Comparison of ENCODE assay signal across 16 cellular contexts in the genomic region with DNA sequence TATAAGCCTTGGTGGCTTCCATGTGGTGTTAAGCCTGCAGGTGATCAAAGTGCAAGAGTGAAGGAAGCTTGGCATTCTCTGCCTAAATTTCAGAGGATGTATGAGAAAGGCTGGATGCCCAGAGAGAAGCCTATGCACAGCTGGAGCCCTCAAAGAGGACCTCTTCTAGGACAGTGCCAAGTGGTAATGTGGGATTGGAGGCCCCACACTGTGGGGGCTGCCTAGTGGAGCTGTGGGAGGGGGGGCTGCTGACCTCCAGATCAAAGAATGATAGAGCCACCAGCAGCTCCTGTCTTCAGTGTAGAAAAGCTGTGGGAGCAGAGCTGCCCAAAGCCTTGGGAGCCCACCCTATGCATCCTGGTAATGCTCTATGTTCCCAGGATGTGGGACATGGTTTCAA.
"Had no signal": no experiment of that assay in that cellular context is flagged by ENCODE, and none has a peak within 500 bp of the region (broad histone marks: within the 10 kb centered on the region; RNA-seq: fewer than 3 reads in every experiment).

No MANE protein-coding gene starts in this region.

- H3K4me1 Mint-ChIP-seq: activated CD8-positive, alpha-beta memory T cell treated with anti-CD3 and anti-CD28 coated beads, Interleukin-2, amount 10 ng/mL, durations not matched to agents 7 days and 5 days; activated naive CD4-positive, alpha-beta T cell treated with anti-CD3 and anti-CD28 coated beads, Interleukin-2, amount 50 U/mL, for 24 hours; stimulated activated naive CD8-positive, alpha-beta T cell treated with anti-CD3 and anti-CD28 coated beads, Interleukin-15, amount 100 ng/mL, for 72 hours had no signal

- FAIRE-seq: frontal cortex, islet of Langerhans had no signal

- ATAC-seq: activated CD8-positive, alpha-beta memory T cell treated with anti-CD3 and anti-CD28 coated beads, Interleukin-2, amount 10 ng/mL, durations not matched to agents 7 days and 5 days; left lung; stimulated activated naive CD8-positive, alpha-beta T cell treated with anti-CD3 and anti-CD28 coated beads, Interleukin-15, amount 100 ng/mL, for 72 hours had no signal

- H3K27ac ChIP-seq: dorsolateral prefrontal cortex, heart left ventricle, left lung, thoracic aorta, uterus had no signal

- H3K4me3 ChIP-seq: dorsolateral prefrontal cortex, heart left ventricle, left lung, thoracic aorta, uterus had no signal

- DNase-seq: activated CD8-positive, alpha-beta memory T cell treated with anti-CD3 and anti-CD28 coated beads, Interleukin-2, amount 10 ng/mL, durations not matched to agents 7 days and 5 days; activated effector memory CD4-positive, alpha-beta T cell treated with Interleukin-2 at 50 U/mL for 16 hours; activated T-cell treated with anti-CD3 and anti-CD28 coated beads, Interleukin-2, amount 50 U/mL, for 24 hours; amniotic stem cell; dorsolateral prefrontal cortex; heart left ventricle; mesenchymal stem cell; stimulated activated CD4-positive, alpha-beta T cell treated with anti-CD3 and anti-CD28 coated beads, Interleukin-4, amount 100 ng/mL, for 1 hour; stimulated activated CD8-positive, alpha-beta memory T cell treated with anti-CD3 and anti-CD28 coated beads, Interleukin-4, amount 100 ng/mL, for 48 hours; stimulated activated naive CD8-positive, alpha-beta T cell treated with anti-CD3 and anti-CD28 coated beads, Interleukin-15, amount 100 ng/mL, for 72 hours; uterus had no signal

- H3K4me3 Mint-ChIP-seq: activated CD8-positive, alpha-beta memory T cell treated with anti-CD3 and anti-CD28 coated beads, Interleukin-2, amount 10 ng/mL, durations not matched to agents 7 days and 5 days; activated naive CD4-positive, alpha-beta T cell treated with anti-CD3 and anti-CD28 coated beads, Interleukin-2, amount 50 U/mL, for 24 hours; activated T-cell treated with anti-CD3 and anti-CD28 coated beads, Interleukin-2, amount 50 U/mL, for 24 hours; stimulated activated naive CD8-positive, alpha-beta T cell treated with anti-CD3 and anti-CD28 coated beads, Interleukin-15, amount 100 ng/mL, for 72 hours had no signal

- H3K36me3 ChIP-seq: heart left ventricle, left lung, thoracic aorta, uterus had no signal

- H3K27me3 ChIP-seq: uterus had no signal

- H3K9me3 ChIP-seq: uterus had no signal

- H3K4me1 ChIP-seq: heart left ventricle, left lung, uterus had no signal

- H3K27me3 Mint-ChIP-seq: activated CD8-positive, alpha-beta memory T cell treated with anti-CD3 and anti-CD28 coated beads, Interleukin-2, amount 10 ng/mL, durations not matched to agents 7 days and 5 days had no signal

- H3K27ac Mint-ChIP-seq: activated CD8-positive, alpha-beta memory T cell treated with anti-CD3 and anti-CD28 coated beads, Interleukin-2, amount 10 ng/mL, durations not matched to agents 7 days and 5 days; activated T-cell treated with anti-CD3 and anti-CD28 coated beads, Interleukin-2, amount 50 U/mL, for 24 hours; stimulated activated naive CD8-positive, alpha-beta T cell treated with anti-CD3 and anti-CD28 coated beads, Interleukin-15, amount 100 ng/mL, for 72 hours had no signal

- H3K9me3 Mint-ChIP-seq: stimulated activated naive CD8-positive, alpha-beta T cell treated with anti-CD3 and anti-CD28 coated beads, Interleukin-15, amount 100 ng/mL, for 72 hours had no signal

- H3K36me3 Mint-ChIP-seq: activated CD8-positive, alpha-beta memory T cell treated with anti-CD3 and anti-CD28 coated beads, Interleukin-2, amount 10 ng/mL, durations not matched to agents 7 days and 5 days; activated naive CD4-positive, alpha-beta T cell treated with anti-CD3 and anti-CD28 coated beads, Interleukin-2, amount 50 U/mL, for 24 hours had no signal
